In the genomic region with DNA sequence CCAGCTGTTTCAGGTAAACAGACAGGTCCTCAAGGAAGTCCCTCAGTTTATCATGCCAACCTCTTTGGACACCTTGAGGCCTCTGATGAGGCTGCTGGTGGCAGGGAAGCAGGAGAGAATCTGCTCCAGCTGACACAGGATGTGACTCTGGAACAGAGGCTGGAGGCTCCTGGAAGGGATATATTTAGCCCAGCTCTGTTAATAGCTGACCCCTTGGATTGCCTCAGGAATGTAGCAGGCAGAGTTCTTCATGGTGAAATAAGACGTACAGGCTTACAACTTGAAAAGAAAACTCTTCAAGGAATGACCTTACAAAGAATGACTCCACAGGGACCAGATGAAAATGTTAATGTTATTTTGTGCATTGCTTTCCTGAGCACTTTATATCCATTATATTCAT, we compare ENCODE assay signal across 1 cellular context.
TF ChIP-seq lines count a peak whose summit lies in the region.

No MANE protein-coding gene starts in this region.

TF ChIP-seq in H1, 55 proteins besides CTCF, POLR2A, EP300 and RAD21:
- TF ChIP-seq GABPA (IDR thresholded peaks at IDR 0.05; ENCODE audit: borderline replicate concordance, insufficient read depth, low read length) (no peak), CBX5 (IDR thresholded peaks at IDR 0.05; ENCODE audit: low read depth, low read length) (no peak), MAFK (IDR thresholded peaks at IDR 0.05; ENCODE audit: low read depth, low read length) (no peak), RFX5 (IDR thresholded peaks at IDR 0.05; ENCODE audit: borderline replicate concordance, low read depth, low read length) (no peak), GTF2F1 (IDR thresholded peaks at IDR 0.05; ENCODE audit: borderline replicate concordance, low read depth, low read length) (no peak), EGR1 (IDR thresholded peaks at IDR 0.05; ENCODE audit: borderline replicate concordance, low read depth, low read length) (no peak), BCL11A (IDR thresholded peaks at IDR 0.05; ENCODE audit: low read depth in 2 of 2, low read length in 2 of 2) (no peak), PHF8 (conservative IDR thresholded peaks at IDR 0.05; ENCODE audit: low read depth, low read length) (no peak), BRCA1 (IDR thresholded peaks at IDR 0.05; ENCODE audit: low read depth, low read length) (no peak), ZNF274 (IDR thresholded peaks at IDR 0.05; ENCODE audit: borderline replicate concordance, extremely low read depth, low read length) (no peak), HDAC2 (IDR thresholded peaks at IDR 0.05; ENCODE audit: borderline replicate concordance in 1 of 2, low read depth in 2 of 2, low read length in 2 of 2) (no peak), SP1 (IDR thresholded peaks at IDR 0.05; ENCODE audit: low read depth, low read length) (no peak)
- TF ChIP-seq, protein P1, sequence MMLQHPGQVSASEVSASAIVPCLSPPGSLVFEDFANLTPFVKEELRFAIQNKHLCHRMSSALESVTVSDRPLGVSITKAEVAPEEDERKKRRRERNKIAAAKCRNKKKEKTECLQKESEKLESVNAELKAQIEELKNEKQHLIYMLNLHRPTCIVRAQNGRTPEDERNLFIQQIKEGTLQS (IDR thresholded peaks at IDR 0.05; ENCODE audit: insufficient read depth, low read depth, low read length), result no peak
